Comparison of ENCODE assay signal across 8 cellular contexts in the genomic region with DNA sequence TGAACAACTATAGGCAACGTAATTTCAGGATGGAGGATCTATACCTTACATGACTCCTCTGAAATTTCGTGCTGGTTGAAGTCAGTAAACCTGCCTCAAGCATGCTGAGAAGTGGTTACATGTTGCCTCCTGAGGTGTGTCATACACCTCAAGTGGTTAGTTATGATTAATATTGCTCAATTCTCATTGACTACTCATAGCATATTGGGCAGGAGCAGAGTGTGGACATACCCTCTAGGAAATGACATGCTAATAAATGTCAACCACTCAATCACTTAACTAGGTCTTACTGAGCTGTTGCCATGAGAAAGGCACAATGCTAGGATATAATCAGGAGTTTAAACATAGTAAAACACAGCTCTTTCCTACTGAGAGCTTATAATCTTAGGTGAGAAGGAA. TPM values are rescaled to one million over a fixed set of nuclear protein-coding genes. Genes with fewer than 3 reads are reported as not detected.
DNase-seq lines count a peak whose midpoint lies in the region; ATAC-seq and TF ChIP-seq lines count a peak whose summit lies in the region.

No MANE protein-coding gene starts in this region.

- TF ChIP-seq CTCF in 22Rv1 (IDR thresholded peaks at IDR 0.05) (no peak), HCT116 (IDR thresholded peaks at IDR 0.05 in 2 of 3, conservative IDR thresholded peaks at IDR 0.05 in 1 of 3; ENCODE audit: borderline replicate concordance in 1 of 3, insufficient read depth in 1 of 3, low read depth in 2 of 3, low read length in 2 of 3) (no peak), left lung (IDR thresholded peaks at IDR 0.05) (no peak), mesothelial cell of epicardium (IDR thresholded peaks at IDR 0.05; ENCODE audit: unreplicated experiment) (no peak)

- BruUV-seq in HCT116 (replicated peaks; lab: Mats Ljungman, UMichigan) = no TSS peak

- H3K36me3 ChIP-seq in HCT116 (ENCODE audit: control insufficient read depth in 1 of 2, insufficient read depth in 2 of 2, low read length in 2 of 2) (no peaks in the 10 kb centered on the region), left lung (no peaks in the 10 kb centered on the region)

- no peak for TF ChIP-seq POLR2A in HCT116 (IDR thresholded peaks at IDR 0.05; ENCODE audit: borderline replicate concordance, extremely low read depth, insufficient read depth, insufficient read length)

- H3K4me1 ChIP-seq in HCT116 (ENCODE audit: control insufficient read depth in 1 of 2, insufficient read depth in 2 of 2, low read length in 2 of 2) = peaks cover 29 to 50% of the 10 kb centered on the region in 2 experiments
- H3K4me1 ChIP-seq in left lung = peaks cover 28 to 53% of the 10 kb centered on the region in 2 donors

- no peaks in the 10 kb centered on the region for H3K9me2 ChIP-seq in HCT116 (ENCODE audit: insufficient read depth)

- DNase-seq in HCT116 (ENCODE audit: low read depth, low spot score) (no peak), left lung (no peak), mesothelial cell of epicardium (ENCODE audit: low spot score in 2 of 2, unreplicated experiment in 2 of 2) (no peak), amniotic stem cell (lab: John Stamatoyannopoulos, UW) (no peak), posterior cingulate gyrus (no peak)

- peak overlapping the region; percentile 86 for H3K27ac ChIP-seq in 22Rv1
- H3K27ac ChIP-seq in HCT116 (ENCODE audit: low read depth, low read length) = peak overlapping the region; percentile 7; the same call in 1 of the 2 replicates
- peak overlapping the region; percentile 84 to 94 for H3K27ac ChIP-seq in left lung

- TF ChIP-seq RAD21 in HCT116 (IDR thresholded peaks at IDR 0.05; ENCODE audit: low read depth) = no peak

- peak overlapping the region; percentile 99 for H3K27ac Mint-ChIP-seq in activated T-helper 17 cell treated with anti-CD3 and anti-CD28 coated beads, Interleukin-2, amount 50 U/mL, for 72 hours
- no peak overlapping the region for H3K27ac Mint-ChIP-seq in mesothelial cell of epicardium

- peak overlapping the region; percentile 63 for H3K4me2 ChIP-seq in HCT116 (ENCODE audit: low read length)

- H3K27me3 Mint-ChIP-seq in activated T-helper 17 cell treated with anti-CD3 and anti-CD28 coated beads, Interleukin-2, amount 50 U/mL, for 72 hours = no peaks in the 10 kb centered on the region
- H3K27me3 Mint-ChIP-seq in mesothelial cell of epicardium (ENCODE audit: low read depth) = no peaks in the 10 kb centered on the region

- peak overlapping the region; percentile 59 for H2AFZ ChIP-seq in HCT116 (ENCODE audit: low read depth, low read length, poor library complexity, severe bottlenecking)

- H3K27me3 ChIP-seq in HCT116 (ENCODE audit: insufficient read depth, low read length) (no peaks in the 10 kb centered on the region), left lung (no peaks in the 10 kb centered on the region)

- no peaks in the 10 kb centered on the region for H3K9me3 Mint-ChIP-seq in activated T-helper 17 cell treated with anti-CD3 and anti-CD28 coated beads, Interleukin-2, amount 50 U/mL, for 72 hours
- no peaks in the 10 kb centered on the region for H3K9me3 Mint-ChIP-seq in mesothelial cell of epicardium

- H3K9me3 ChIP-seq in HCT116 (ENCODE audit: control insufficient read depth in 1 of 2, insufficient read depth in 1 of 2, low read depth in 1 of 2, low read length in 2 of 2) (no peaks in the 10 kb centered on the region), left lung (no peaks in the 10 kb centered on the region)

- H3K4me3 ChIP-seq in HCT116 (replicated peaks in 1 of 2; ENCODE audit: low read depth in 1 of 2, low read length in 2 of 2) = peak overlapping the region in 1 of 2 experiments; percentile 5; a peak in 1 of 4 replicates
- H3K4me3 ChIP-seq in left lung = no peak overlapping the region

- ATAC-seq in HCT116 (peak; percentile 59), left lung (peak; percentile 57), GM19397 (IDR thresholded peaks at IDR 0.05; ENCODE audit: unreplicated experiment) (no peak)
- peak; percentile 82 for ATAC-seq in activated T-helper 17 cell treated with anti-CD3 and anti-CD28 coated beads, Interleukin-2, amount 50 U/mL, for 72 hours (replicated peaks)

- H4K20me1 ChIP-seq in HCT116 (ENCODE audit: insufficient read depth) = no peaks in the 10 kb centered on the region

- H3K4me3 Mint-ChIP-seq in activated T-helper 17 cell treated with anti-CD3 and anti-CD28 coated beads, Interleukin-2, amount 50 U/mL, for 72 hours = peak overlapping the region; percentile 83
- H3K4me3 Mint-ChIP-seq in mesothelial cell of epicardium = no peak overlapping the region

- RAD21 ChIA-PET in HCT116 (lab: Charles Lee; ENCODE audit: low non-redundant PET in 1 of 2, low total read pairs in 2 of 2, uncharacterized antibody in 2 of 2, unreplicated experiment in 2 of 2) = no interaction called here

- no peaks in the 10 kb centered on the region for H3K79me2 ChIP-seq in HCT116 (ENCODE audit: insufficient read depth, low read length)

- peaks cover 17% of the 10 kb centered on the region for H3K36me3 Mint-ChIP-seq in activated T-helper 17 cell treated with anti-CD3 and anti-CD28 coated beads, Interleukin-2, amount 50 U/mL, for 72 hours (ENCODE audit: low read depth)
- H3K36me3 Mint-ChIP-seq in mesothelial cell of epicardium = no peaks in the 10 kb centered on the region

- intact Hi-C loops in HCT116 (cut with micrococcal nuclease) = no loop called here
- intact Hi-C loops in left lung (cut with DNase I) = no loop called here
- intact Hi-C loops in posterior cingulate gyrus (cut with DNase I) = no loop called here

- peaks cover 27% of the 10 kb centered on the region for H3K4me1 Mint-ChIP-seq in activated T-helper 17 cell treated with anti-CD3 and anti-CD28 coated beads, Interleukin-2, amount 50 U/mL, for 72 hours
- peaks cover 12% of the 10 kb centered on the region for H3K4me1 Mint-ChIP-seq in mesothelial cell of epicardium

- CTCF ChIA-PET in HCT116 (lab: Charles Lee) = interaction anchor here (0.7 to 1.6 kb wide), 4 partner anchors 8 to 58 kb away, joined by 3 to 7 read pairs (median 4); no protein-coding TSS in a partner anchor

- H3K9ac ChIP-seq in HCT116 (ENCODE audit: low read length) = peak overlapping the region; percentile 20; the same call in 1 of the 2 replicates

- POLR2A ChIA-PET in HCT116 (lab: Charles Lee) = no interaction called here

TF ChIP-seq in HCT116, 20 proteins besides CTCF, POLR2A, EP300 and RAD21 (continues in another document):
- TF ChIP-seq SP1 (IDR thresholded peaks at IDR 0.05; ENCODE audit: low read depth) (peak; percentile 43), POLR2AphosphoS5 (IDR thresholded peaks at IDR 0.05; ENCODE audit: low read depth, low read length) (no peak), CBX3 (IDR thresholded peaks at IDR 0.05; ENCODE audit: low read depth) (no peak; the same call in 1 of the 2 replicates), EGR1 (IDR thresholded peaks at IDR 0.05; ENCODE audit: low read depth) (no peak), SIN3A (IDR thresholded peaks at IDR 0.05; ENCODE audit: low read depth) (no peak), SRF (IDR thresholded peaks at IDR 0.05; ENCODE audit: low read depth) (no peak), FOSL1 (IDR thresholded peaks at IDR 0.05; ENCODE audit: low read depth) (no peak), CEBPB (IDR thresholded peaks at IDR 0.05; ENCODE audit: low read depth) (peak; percentile 88), TCF7L2 (IDR thresholded peaks at IDR 0.05; ENCODE audit: borderline replicate concordance, extremely low read depth, insufficient read depth, insufficient read length) (no peak), EZH2phosphoT487 (IDR thresholded peaks at IDR 0.05; ENCODE audit: borderline replicate concordance) (no peak), EZH2 (IDR thresholded peaks at IDR 0.05) (no peak), JUND (IDR thresholded peaks at IDR 0.05) (peak; percentile 27; the same call in 1 of the 2 replicates), ZFX (IDR thresholded peaks at IDR 0.05) (no peak), ZNF274 (IDR thresholded peaks at IDR 0.05; ENCODE audit: low read depth, low read length) (no peak), ELF1 (IDR thresholded peaks at IDR 0.05; ENCODE audit: borderline replicate concordance, low read depth) (no peak)
- TF ChIP-seq, protein P1, sequence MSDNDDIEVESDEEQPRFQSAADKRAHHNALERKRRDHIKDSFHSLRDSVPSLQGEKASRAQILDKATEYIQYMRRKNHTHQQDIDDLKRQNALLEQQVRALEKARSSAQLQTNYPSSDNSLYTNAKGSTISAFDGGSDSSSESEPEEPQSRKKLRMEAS (IDR thresholded peaks at IDR 0.05) = peak; percentile 57; the same call in 1 of the 2 replicates
- TF ChIP-seq, protein P2, sequence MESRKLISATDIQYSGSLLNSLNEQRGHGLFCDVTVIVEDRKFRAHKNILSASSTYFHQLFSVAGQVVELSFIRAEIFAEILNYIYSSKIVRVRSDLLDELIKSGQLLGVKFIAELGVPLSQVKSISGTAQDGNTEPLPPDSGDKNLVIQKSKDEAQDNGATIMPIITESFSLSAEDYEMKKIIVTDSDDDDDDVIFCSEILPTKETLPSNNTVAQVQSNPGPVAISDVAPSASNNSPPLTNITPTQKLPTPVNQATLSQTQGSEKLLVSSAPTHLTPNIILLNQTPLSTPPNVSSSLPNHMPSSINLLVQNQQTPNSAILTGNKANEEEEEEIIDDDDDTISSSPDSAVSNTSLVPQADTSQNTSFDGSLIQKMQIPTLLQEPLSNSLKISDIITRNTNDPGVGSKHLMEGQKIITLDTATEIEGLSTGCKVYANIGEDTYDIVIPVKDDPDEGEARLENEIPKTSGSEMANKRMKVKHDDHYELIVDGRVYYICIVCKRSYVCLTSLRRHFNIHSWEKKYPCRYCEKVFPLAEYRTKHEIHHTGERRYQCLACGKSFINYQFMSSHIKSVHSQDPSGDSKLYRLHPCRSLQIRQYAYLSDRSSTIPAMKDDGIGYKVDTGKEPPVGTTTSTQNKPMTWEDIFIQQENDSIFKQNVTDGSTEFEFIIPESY (IDR thresholded peaks at IDR 0.05; ENCODE audit: extremely low read depth, insufficient replicate concordance, low read length) = no peak
- TF ChIP-seq, protein P3, sequence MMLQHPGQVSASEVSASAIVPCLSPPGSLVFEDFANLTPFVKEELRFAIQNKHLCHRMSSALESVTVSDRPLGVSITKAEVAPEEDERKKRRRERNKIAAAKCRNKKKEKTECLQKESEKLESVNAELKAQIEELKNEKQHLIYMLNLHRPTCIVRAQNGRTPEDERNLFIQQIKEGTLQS (IDR thresholded peaks at IDR 0.05) = no peak

RNA-seq across cellular contexts. Expression of a gene that starts 37.1 kb away (rescaled TPM):
- total RNA-seq in HCT116 (2021; ENCODE audit: unreplicated experiment) (17.0 TPM), left lung (10 to 100 TPM; 10.6 to 13.7 TPM), mesothelial cell of epicardium (23.3 to 24.3 TPM (median 24.1 TPM) in 3 replicates)
- polyA plus RNA-seq in HCT116 (2012) = 7.9 and 12.6 TPM in 2 replicates
- total RNA-seq in activated T-helper 17 cell treated with anti-CD3 and anti-CD28 coated beads, Interleukin-2, amount 50 U/mL, for 72 hours = 10 to 100 TPM; 26.6 to 33.0 TPM

RNA-seq across cellular contexts. Expression of a gene that starts 47.3 kb away (rescaled TPM):
- total RNA-seq in HCT116 (2021; ENCODE audit: unreplicated experiment) (340 TPM), left lung (1,000 to 10,000 TPM; 1,069 to 1,250 TPM), mesothelial cell of epicardium (219 to 234 TPM (median 222 TPM) in 3 replicates)
- 152 and 230 TPM in 2 replicates for polyA plus RNA-seq in HCT116 (2012)
- total RNA-seq in activated T-helper 17 cell treated with anti-CD3 and anti-CD28 coated beads, Interleukin-2, amount 50 U/mL, for 72 hours = 100 to 1,000 TPM; 181 to 377 TPM

Comparison
In these comparisons a context has a peak if more than half of its experiments do, and no peak if none do; other contexts are left out.
1. H3K27ac ChIP-seq: peak in every context shown above with its lines; median percentile 89 in left lung; 86 in 22Rv1; 7 in HCT116.